Comparison of ENCODE assay signal across 18 cellular contexts in the genomic region with DNA sequence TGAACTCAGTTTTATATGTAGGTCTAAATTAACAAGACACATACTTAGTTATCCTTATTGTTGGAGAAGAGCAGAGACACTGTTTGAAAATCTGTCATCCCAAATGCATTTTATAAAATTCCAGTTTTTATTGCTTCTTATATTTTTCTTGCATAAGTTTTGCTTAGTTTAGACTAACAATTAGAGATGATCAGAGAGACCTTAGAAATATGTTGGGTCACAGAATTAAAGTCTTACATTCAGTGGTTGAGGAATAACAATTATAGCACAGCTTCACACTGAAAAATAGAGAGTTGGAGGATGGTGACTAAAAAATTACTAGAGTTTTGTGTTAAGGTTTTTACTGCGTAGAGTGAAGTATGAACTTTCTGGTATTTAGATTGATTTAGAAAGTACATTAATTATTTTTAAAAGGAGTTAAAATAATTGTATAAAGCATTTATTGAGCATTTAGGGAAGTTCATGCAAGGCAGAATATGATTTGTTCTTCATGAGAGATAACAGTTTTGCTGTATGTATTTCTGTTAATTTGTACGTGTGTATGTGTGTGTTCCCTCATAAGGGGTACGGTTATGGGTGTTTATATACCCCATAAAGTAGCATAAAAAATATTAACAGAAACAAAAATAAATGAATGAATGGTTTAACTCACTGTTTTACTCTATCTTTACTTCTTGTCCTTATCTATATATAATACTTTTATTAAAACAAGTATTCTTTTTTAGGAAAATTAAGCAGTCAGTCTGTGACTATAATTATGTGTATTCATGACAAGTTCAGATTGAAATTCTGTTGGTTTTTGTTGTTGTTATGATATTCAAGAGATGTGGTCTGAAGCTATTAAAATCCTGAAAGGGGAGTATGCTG.
DNase-seq lines count a peak whose midpoint lies in the region; FAIRE-seq and TF ChIP-seq lines count a peak whose summit lies in the region.
"Had no signal": no experiment of that assay in that cellular context is flagged by ENCODE, and none has a peak within 500 bp of the region (broad histone marks: within the 10 kb centered on the region; RNA-seq: fewer than 3 reads in every experiment).

No MANE protein-coding gene starts in this region.

- no peaks in the 10 kb centered on the region for H3K27me3 Mint-ChIP-seq in nephron progenitor cell (ENCODE audit: low read depth, poor library complexity)
- H3K27me3 Mint-ChIP-seq: B cell; CD4-positive, alpha-beta T cell had no signal

- H3K4me1 Mint-ChIP-seq in nephron progenitor cell: no peaks in the 10 kb centered on the region
- H3K4me1 Mint-ChIP-seq: B cell had no signal

- peaks cover 10% of the 10 kb centered on the region for H3K9me3 Mint-ChIP-seq in nephron progenitor cell
- H3K9me3 Mint-ChIP-seq: CD4-positive, alpha-beta T cell; CD8-positive, alpha-beta T cell had no signal

- no peak for DNase-seq in NCI-H2227 treated with DMSO at 0.1 percent for 48 hours (lab: John Stamatoyannopoulos, UW)
- DNase-seq in nephron progenitor cell: no peak
- DNase-seq in activated CD4-positive, alpha-beta T cell treated with anti-CD3 and anti-CD28 coated beads, Interleukin-2, amount 50 U/mL, for 48 hours: no peak
- DNase-seq: 8988T; AML-193; Caco-2; Calu3; CD4-positive, alpha-beta T cell; CD8-positive, alpha-beta T cell; DMS79 treated with DMSO at 0.1 percent for 48 hours; GDM1 had no signal

- no peak overlapping the region for H3K27ac Mint-ChIP-seq in nephron progenitor cell
- H3K27ac Mint-ChIP-seq: B cell; CD4-positive, alpha-beta T cell; CD8-positive, alpha-beta T cell had no signal

- no peak for TF ChIP-seq CTCF in nephron progenitor cell (IDR thresholded peaks at IDR 0.05)

- FAIRE-seq in G401.6 (lab: Jason Lieb, UNC): peak; percentile 52
- peak; percentile 73 for FAIRE-seq in islet of Langerhans (lab: Jason Lieb, UNC)
- FAIRE-seq: A204.1, D721Med, GM12878, GM18507 had no signal

- no peak overlapping the region for H3K4me3 Mint-ChIP-seq in nephron progenitor cell
- H3K4me3 Mint-ChIP-seq: B cell; CD4-positive, alpha-beta T cell; CD8-positive, alpha-beta T cell had no signal

- peaks cover 88% of the 10 kb centered on the region for H3K36me3 Mint-ChIP-seq in nephron progenitor cell (ENCODE audit: low read depth)
